In the genomic region with DNA sequence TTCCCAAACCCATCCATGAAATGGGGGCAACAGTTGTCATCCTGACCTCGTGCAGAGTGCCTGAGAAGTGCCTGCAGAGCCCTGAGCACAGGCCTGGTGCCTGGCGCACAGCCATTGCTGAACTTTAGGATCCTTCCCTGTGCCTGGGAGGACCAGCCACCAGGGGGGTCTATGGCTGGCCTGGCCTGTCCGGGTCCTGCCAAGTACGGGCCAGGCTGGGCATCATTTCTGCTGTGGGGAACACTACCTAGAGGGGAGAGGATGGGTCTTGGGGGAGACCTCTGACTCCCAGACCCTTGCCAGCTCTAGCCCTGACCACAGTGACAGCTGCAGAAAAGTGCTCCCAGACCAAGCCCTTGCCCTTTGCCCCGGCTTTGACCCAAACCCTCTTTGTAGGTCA, we compare ENCODE assay signal across 8 cellular contexts. TPM values are rescaled to one million over a fixed set of nuclear protein-coding genes. Genes with fewer than 3 reads are reported as not detected.
A peak's percentile ranks its signal among the peaks of the same experiment; 100 is the strongest.
DNase-seq lines count a peak whose midpoint lies in the region; ATAC-seq and TF ChIP-seq lines count a peak whose summit lies in the region.
"Not testable (repeated sequence)": the region's sequence is repeated elsewhere in the genome, so short reads cannot be mapped to it uniquely, and the experiment has no call there.
"Had no signal": no experiment of that assay in that cellular context is flagged by ENCODE, and none has a peak within 500 bp of the region (broad histone marks: within the 10 kb centered on the region; RNA-seq: fewer than 3 reads in every experiment).

No MANE protein-coding gene starts in this region.

- not testable (repeated sequence) for TF ChIP-seq EP300 in Ishikawa (IDR thresholded peaks at IDR 0.05; ENCODE audit: borderline replicate concordance)

- H3K9me3 Mint-ChIP-seq in activated CD4-positive, alpha-beta T cell treated with anti-CD3 and anti-CD28 coated beads for 36 hours (ENCODE audit: low read depth); endothelial cell (ENCODE audit: unreplicated experiment); type B pancreatic cell: not testable (repeated sequence)

- not testable (repeated sequence) for ATAC-seq in activated CD4-positive, alpha-beta T cell treated with anti-CD3 and anti-CD28 coated beads for 36 hours

- POLR2A ChIA-PET in activated CD4-positive, alpha-beta T cell treated with anti-CD3 and anti-CD28 coated beads for 36 hours (lab: Charles Lee) = interaction anchor here (0.6 kb wide), 1 partner anchor 23 kb away, joined by 3 read pairs; no protein-coding TSS in a partner anchor

- not testable (repeated sequence) for H3K4me1 Mint-ChIP-seq in activated CD4-positive, alpha-beta T cell treated with anti-CD3 and anti-CD28 coated beads for 36 hours; endothelial cell (ENCODE audit: unreplicated experiment); type B pancreatic cell (ENCODE audit: unreplicated experiment)

- peak; percentile 4 for DNase-seq in activated CD4-positive, alpha-beta T cell treated with anti-CD3 and anti-CD28 coated beads for 36 hours
- DNase-seq in brain microvascular endothelial cell; type B pancreatic cell (ENCODE audit: extremely low spot score, unreplicated experiment): not testable (repeated sequence)
- DNase-seq in endothelial cell (ENCODE audit: low spot score) = peak; percentile 26
- peak; percentile 25 for DNase-seq in islet precursor cell
- DNase-seq in mesenteric fat pad (ENCODE audit: low spot score) = peak; percentile 88

- not testable (repeated sequence) for H3K27ac ChIP-seq in brain microvascular endothelial cell

- H3K36me3 ChIP-seq in brain microvascular endothelial cell (replicated peaks) = not testable (repeated sequence)

- H3K4me3 ChIP-seq in brain microvascular endothelial cell (ENCODE audit: low read depth, low read length) = not testable (repeated sequence)

- not testable (repeated sequence) for H3K27ac Mint-ChIP-seq in activated CD4-positive, alpha-beta T cell treated with anti-CD3 and anti-CD28 coated beads for 36 hours; endothelial cell (ENCODE audit: unreplicated experiment); type B pancreatic cell

- CTCF ChIA-PET in activated CD4-positive, alpha-beta T cell treated with anti-CD3 and anti-CD28 coated beads for 36 hours (lab: Charles Lee) = not testable (repeated sequence)

- H3K27me3 ChIP-seq in brain microvascular endothelial cell (replicated peaks) = not testable (repeated sequence)

- H3K36me3 Mint-ChIP-seq in activated CD4-positive, alpha-beta T cell treated with anti-CD3 and anti-CD28 coated beads for 36 hours (ENCODE audit: low read depth); endothelial cell (ENCODE audit: low read depth, unreplicated experiment); type B pancreatic cell: not testable (repeated sequence)

- not testable (repeated sequence) for TF ChIP-seq RAD21 in Ishikawa (IDR thresholded peaks at IDR 0.05; ENCODE audit: low read depth)

- TF ChIP-seq CTCF in brain microvascular endothelial cell (IDR thresholded peaks at IDR 0.05; ENCODE audit: low read depth, low read length, missing control alignments) (peak; percentile 11), type B pancreatic cell (conservative IDR thresholded peaks at IDR 0.05) (peak; percentile 14)
- TF ChIP-seq CTCF in endothelial cell (IDR thresholded peaks at IDR 0.05; ENCODE audit: unreplicated experiment) = not testable (repeated sequence)

- not testable (repeated sequence) for H3K4me3 Mint-ChIP-seq in activated CD4-positive, alpha-beta T cell treated with anti-CD3 and anti-CD28 coated beads for 36 hours; endothelial cell (ENCODE audit: unreplicated experiment); type B pancreatic cell

- intact Hi-C loops in activated CD4-positive, alpha-beta T cell treated with anti-CD3 and anti-CD28 coated beads for 36 hours (cut with DNase I, micrococcal nuclease) = loop anchor here in 1 of 2 experiments (10.0 kb wide), 1 partner anchor 77 kb away; no protein-coding TSS in a partner anchor

- in situ Hi-C loops in brain microvascular endothelial cell (cut with HindIII; ENCODE audit: low pct_ligation_motif_present, low sequenced_read_pairs) = not testable (repeated sequence)

- not testable (repeated sequence) for H3K27me3 Mint-ChIP-seq in activated CD4-positive, alpha-beta T cell treated with anti-CD3 and anti-CD28 coated beads for 36 hours; endothelial cell (ENCODE audit: unreplicated experiment); type B pancreatic cell

TF ChIP-seq in Ishikawa, 13 proteins besides CTCF, POLR2A, EP300 and RAD21:
- peak; percentile 66; the same call in 1 of the 2 replicates for TF ChIP-seq ZBTB7A (IDR thresholded peaks at IDR 0.05; ENCODE audit: low read depth)

RNA-seq across cellular contexts. Expression of gene RNU1-4, which starts 28.2 kb away (rescaled TPM):
- 1,000 to 10,000 TPM; 1,573 to 2,291 TPM for total RNA-seq in activated CD4-positive, alpha-beta T cell treated with anti-CD3 and anti-CD28 coated beads for 36 hours
- total RNA-seq in endothelial cell (ENCODE audit: unreplicated experiment) = 3,428 TPM
- 6,165 TPM for total RNA-seq in mesenteric fat pad
- 2,993 and 3,564 TPM in 2 replicates for total RNA-seq in type B pancreatic cell (ENCODE audit: low replicate concordance)
- total RNA-seq: HT1080 had no signal

RNA-seq across cellular contexts. Expression of gene RNU1-3, which starts 45.4 kb away (rescaled TPM):
- total RNA-seq in activated CD4-positive, alpha-beta T cell treated with anti-CD3 and anti-CD28 coated beads for 36 hours = 1,000 to 10,000 TPM; 1,573 to 2,291 TPM
- total RNA-seq in endothelial cell (ENCODE audit: unreplicated experiment) (3,428 TPM), mesenteric fat pad (6,165 TPM), type B pancreatic cell (ENCODE audit: low replicate concordance) (2,993 and 3,564 TPM in 2 replicates)
- total RNA-seq: HT1080 had no signal
